Comparison of ENCODE assay signal across 12 cellular contexts in the genomic region with DNA sequence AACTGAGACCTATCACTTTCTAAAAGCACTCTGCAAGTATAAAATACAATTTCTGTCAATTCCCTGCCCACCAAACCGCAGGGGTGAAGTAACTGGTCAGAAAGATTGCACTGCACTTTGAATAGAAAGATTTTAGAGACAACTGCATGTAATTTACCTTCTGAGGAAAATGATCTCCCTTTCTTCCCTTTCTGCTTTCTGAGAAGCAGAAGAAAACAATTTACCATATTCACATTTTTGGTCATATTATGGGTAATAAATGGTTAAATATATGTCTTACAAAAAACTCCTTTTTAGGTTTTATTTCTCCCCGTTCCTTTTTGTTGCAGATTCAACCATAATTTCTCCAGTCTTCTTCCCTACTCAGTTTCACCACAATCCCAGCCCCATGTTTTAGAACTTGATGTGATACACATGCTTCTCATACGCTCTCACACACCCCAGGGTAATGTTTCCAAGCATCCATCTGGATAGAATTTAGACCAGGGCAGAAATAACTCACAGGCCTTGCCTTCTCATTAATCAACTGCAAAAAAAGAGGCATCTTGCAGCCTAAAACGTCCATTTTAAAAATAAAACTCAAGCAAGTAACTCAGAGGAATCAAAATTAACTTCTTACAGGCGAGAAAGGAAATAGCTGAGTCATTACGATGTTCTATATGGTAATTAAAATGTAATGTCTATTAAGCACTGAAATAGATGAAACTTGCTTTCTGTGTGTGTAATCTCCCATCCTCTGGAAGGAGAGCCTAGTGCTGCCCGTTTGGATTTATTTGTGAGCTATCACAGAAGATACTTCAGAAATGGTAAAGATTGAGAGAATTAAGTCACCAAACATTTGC.
A peak's percentile ranks its signal among the peaks of the same experiment; 100 is the strongest.
DNase-seq lines count a peak whose midpoint lies in the region; ATAC-seq and TF ChIP-seq lines count a peak whose summit lies in the region.
"Had no signal": no experiment of that assay in that cellular context is flagged by ENCODE, and none has a peak within 500 bp of the region (broad histone marks: within the 10 kb centered on the region; RNA-seq: fewer than 3 reads in every experiment).

No MANE protein-coding gene starts in this region.

- H3K9me3 Mint-ChIP-seq in endothelial cell (ENCODE audit: unreplicated experiment): no peaks in the 10 kb centered on the region
- no peaks in the 10 kb centered on the region for H3K9me3 Mint-ChIP-seq in nephron progenitor cell
- H3K9me3 Mint-ChIP-seq in activated CD8-positive, alpha-beta memory T cell treated with anti-CD3 and anti-CD28 coated beads, Interleukin-2, amount 10 ng/mL, durations not matched to agents 7 days and 5 days (ENCODE audit: low read depth): no peaks in the 10 kb centered on the region
- H3K9me3 Mint-ChIP-seq: H9, naive B cell had no signal

- DNase-seq in AG09309 (ENCODE audit: low read depth) (peak; percentile 77), MV-4-11 (lab: John Stamatoyannopoulos, UW) (peak; percentile 46), endothelial cell (ENCODE audit: low spot score) (no peak), nephron progenitor cell (no peak), DMS53 treated with DMSO at 0.1 percent for 48 hours (lab: John Stamatoyannopoulos, UW; ENCODE audit: unreplicated experiment) (no peak), C1 segment of cervical spinal cord (lab: John Stamatoyannopoulos, UW) (no peak), NCI-H510A treated with DMSO at 0.1 percent for 48 hours (lab: John Stamatoyannopoulos, UW) (no peak)
- no peak for DNase-seq in activated CD8-positive, alpha-beta memory T cell treated with anti-CD3 and anti-CD28 coated beads, Interleukin-2, amount 10 ng/mL, durations not matched to agents 7 days and 5 days
- DNase-seq: adrenal gland, H9, naive B cell, NCI-H2029 had no signal

- H3K27me3 Mint-ChIP-seq in endothelial cell (ENCODE audit: unreplicated experiment) (peaks cover 4% of the 10 kb centered on the region), nephron progenitor cell (ENCODE audit: low read depth, poor library complexity) (no peaks in the 10 kb centered on the region)
- H3K27me3 Mint-ChIP-seq in activated CD8-positive, alpha-beta memory T cell treated with anti-CD3 and anti-CD28 coated beads, Interleukin-2, amount 10 ng/mL, durations not matched to agents 7 days and 5 days: no peaks in the 10 kb centered on the region

- H3K4me1 Mint-ChIP-seq in endothelial cell (ENCODE audit: unreplicated experiment): peaks cover 18% of the 10 kb centered on the region
- H3K4me1 Mint-ChIP-seq in nephron progenitor cell: peaks cover 37% of the 10 kb centered on the region
- H3K4me1 Mint-ChIP-seq in activated CD8-positive, alpha-beta memory T cell treated with anti-CD3 and anti-CD28 coated beads, Interleukin-2, amount 10 ng/mL, durations not matched to agents 7 days and 5 days: peaks cover 14% of the 10 kb centered on the region
- H3K4me1 Mint-ChIP-seq: naive B cell had no signal

- H3K4me3 Mint-ChIP-seq in endothelial cell (ENCODE audit: unreplicated experiment) (no peak overlapping the region), nephron progenitor cell (peak overlapping the region; percentile 0)
- no peak overlapping the region for H3K4me3 Mint-ChIP-seq in activated CD8-positive, alpha-beta memory T cell treated with anti-CD3 and anti-CD28 coated beads, Interleukin-2, amount 10 ng/mL, durations not matched to agents 7 days and 5 days
- H3K4me3 Mint-ChIP-seq: H9, naive B cell had no signal

- no peak for TF ChIP-seq CTCF in AG09309 (IDR thresholded peaks at IDR 0.05; ENCODE audit: control insufficient read depth, insufficient read depth, low read depth, low read length, missing control alignments)
- no peak for TF ChIP-seq CTCF in endothelial cell (IDR thresholded peaks at IDR 0.05; ENCODE audit: unreplicated experiment)
- TF ChIP-seq CTCF in nephron progenitor cell (IDR thresholded peaks at IDR 0.05): no peak

- CTCF ChIA-PET in activated CD8-positive, alpha-beta memory T cell treated with anti-CD3 and anti-CD28 coated beads, Interleukin-2, amount 10 ng/mL, durations not matched to agents 7 days and 5 days (lab: Charles Lee): interaction anchor here (0.7 to 0.8 kb wide), 2 partner anchors 52 to 118 kb away, joined by 3 read pairs; no protein-coding TSS in a partner anchor

- no peak for ATAC-seq in activated CD8-positive, alpha-beta memory T cell treated with anti-CD3 and anti-CD28 coated beads, Interleukin-2, amount 10 ng/mL, durations not matched to agents 7 days and 5 days

- no peak overlapping the region for H3K4me3 ChIP-seq in AG09309 (ENCODE audit: control insufficient read depth, low read depth, low read length)
- H3K4me3 ChIP-seq: adrenal gland had no signal

- peak overlapping the region; percentile 89 for H3K27ac Mint-ChIP-seq in endothelial cell (ENCODE audit: unreplicated experiment)
- peak overlapping the region; percentile 62 for H3K27ac Mint-ChIP-seq in nephron progenitor cell
- no peak overlapping the region for H3K27ac Mint-ChIP-seq in activated CD8-positive, alpha-beta memory T cell treated with anti-CD3 and anti-CD28 coated beads, Interleukin-2, amount 10 ng/mL, durations not matched to agents 7 days and 5 days
- H3K27ac Mint-ChIP-seq: H9, naive B cell had no signal

- peaks cover 4% of the 10 kb centered on the region for H3K36me3 Mint-ChIP-seq in endothelial cell (ENCODE audit: low read depth, unreplicated experiment)
- no peaks in the 10 kb centered on the region for H3K36me3 Mint-ChIP-seq in nephron progenitor cell (ENCODE audit: low read depth)
- no peaks in the 10 kb centered on the region for H3K36me3 Mint-ChIP-seq in activated CD8-positive, alpha-beta memory T cell treated with anti-CD3 and anti-CD28 coated beads, Interleukin-2, amount 10 ng/mL, durations not matched to agents 7 days and 5 days

Comparison
In these comparisons a context has a peak if more than half of its experiments do, and no peak if none do; other contexts are left out.
1. DNase-seq: peak in AG09309 (single experiment) and MV-4-11 (single experiment); none in endothelial cell (single experiment), nephron progenitor cell (single experiment), activated CD8-positive, alpha-beta memory T cell treated with anti-CD3 and anti-CD28 coated beads, Interleukin-2, amount 10 ng/mL, durations not matched to agents 7 days and 5 days (single experiment), DMS53 treated with DMSO at 0.1 percent for 48 hours (single experiment), C1 segment of cervical spinal cord (0 of 14) and NCI-H510A treated with DMSO at 0.1 percent for 48 hours (single experiment).